Comparison of ENCODE assay signal across 17 cellular contexts in the genomic region with DNA sequence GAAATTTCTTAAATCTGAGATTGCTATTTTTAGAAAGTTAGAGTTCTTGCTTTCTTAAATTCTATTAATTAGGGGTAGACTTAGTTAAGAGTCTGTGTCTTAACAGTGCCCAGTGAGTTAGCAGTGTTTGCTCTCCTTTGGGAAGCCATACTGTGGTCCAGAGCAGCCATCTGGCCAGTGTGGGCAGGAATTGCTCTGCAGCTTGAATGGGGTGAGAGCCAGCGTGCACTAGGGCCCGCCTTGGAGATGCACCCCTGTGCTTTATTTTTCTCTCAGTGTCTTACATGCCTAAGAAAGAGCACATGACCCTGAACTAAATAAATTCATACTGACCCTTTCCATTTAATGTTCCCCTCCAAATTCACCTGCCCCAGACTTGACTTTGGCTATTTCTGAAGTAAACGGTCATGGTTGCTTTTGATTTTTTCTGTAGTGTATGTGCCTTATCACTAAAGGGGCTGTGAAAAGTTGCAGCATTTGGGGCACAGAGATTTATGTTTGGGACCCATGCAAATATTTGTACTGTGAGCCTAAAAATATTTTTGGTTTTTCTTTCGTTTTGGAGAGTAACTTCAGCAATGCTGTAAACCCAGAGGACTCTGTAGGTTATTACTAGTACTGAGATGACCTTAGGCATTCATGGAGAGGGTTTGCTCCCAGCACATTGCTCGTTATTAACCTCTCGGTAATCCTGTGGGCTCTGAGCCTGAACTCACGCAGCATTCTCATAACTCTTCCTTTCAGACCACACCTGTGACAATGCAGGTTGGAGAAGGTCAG. TPM values are rescaled to one million over a fixed set of nuclear protein-coding genes. Genes with fewer than 3 reads are reported as not detected.
DNase-seq lines count a peak whose midpoint lies in the region; ATAC-seq, FAIRE-seq and TF ChIP-seq lines count a peak whose summit lies in the region.
"Had no signal": no experiment of that assay in that cellular context is flagged by ENCODE, and none has a peak within 500 bp of the region (broad histone marks: within the 10 kb centered on the region; RNA-seq: fewer than 3 reads in every experiment).

No MANE protein-coding gene starts in this region.

- SMC1A ChIA-PET in GM12878 (lab: Charles Lee; ENCODE audit: uncharacterized antibody, unreplicated experiment) = interaction anchor here (0.6 to 1.4 kb wide), 7 partner anchors 9 to 69 kb away, joined by 3 to 5 read pairs (median 3); no protein-coding TSS in a partner anchor

- peak overlapping the region in 1 of 11 experiments; percentile 16; a peak in 1 of 22 replicates for H3K9ac ChIP-seq in BLaER1 treated with 17β-estradiol and CSF1 and Interleukin-3, amounts not matched to agents 10 nM and 100 nM
- H3K9ac ChIP-seq in GM12878 (ENCODE audit: control insufficient read depth, insufficient read depth, low read length) = peak overlapping the region; percentile 28; the same call in 1 of the 2 replicates

- DNase-seq in GM12865 (ENCODE audit: low read depth) (peak; percentile 47), GM12878 (ENCODE audit: low read depth, low spot score) (peak; percentile 31), NCI-H510A (lab: John Stamatoyannopoulos, UW) (no peak), head of caudate nucleus (no peak)
- no peak for DNase-seq in stimulated activated CD4-positive, alpha-beta T cell treated with anti-CD3 and anti-CD28 coated beads, Interleukin-2, amount 100 ng/mL, for 24 hours
- DNase-seq in NK-92 treated with Interleukin-12 subunit alpha and Interleukin-12 subunit beta, amount 100 ng/mL, for 24 hours (lab: John Stamatoyannopoulos, UW) = no peak
- DNase-seq: dermis blood vessel endothelial cell; DND-41; left colon; NCI-H1694 treated with DMSO at 0.1 percent for 48 hours; NCI-H524 treated with DMSO at 0.1 percent for 48 hours; stimulated activated CD4-positive, alpha-beta T cell treated with anti-CD3 and anti-CD28 coated beads, Interleukin-12 subunit alpha, Interleukin-12 subunit beta, amount 100 ng/mL, for 4 hours; thyroid gland had no signal

- RAD21 ChIA-PET in GM12878 (lab: Charles Lee; ENCODE audit: unreplicated experiment) = interaction anchor here (1.0 to 1.3 kb wide), 4 partner anchors 51 to 73 kb away, joined by 3 to 5 read pairs (median 4); no protein-coding TSS in a partner anchor

- POLR2A ChIA-PET in GM12878 (lab: Charles Lee) = interaction anchor here (0.6 to 1.7 kb wide), 3 partner anchors 12 to 231 kb away, joined by 3 to 4 read pairs (median 3); partner anchors contain the start of gene NFYC

- H3K79me2 ChIP-seq in GM12878 (ENCODE audit: control insufficient read depth, insufficient read depth, low read length) = peaks cover 7% of the 10 kb centered on the region; the same call in 1 of the 2 replicates

- no peaks in the 10 kb centered on the region for H3K9me3 ChIP-seq in BLaER1 treated with 17β-estradiol and CSF1 and Interleukin-3, amounts not matched to agents 10 nM and 100 nM (replicated peaks in 1 of 11)
- no peaks in the 10 kb centered on the region for H3K9me3 ChIP-seq in GM12878 (replicated peaks; ENCODE audit: control insufficient read depth, insufficient read depth, low read length)
- H3K9me3 ChIP-seq: thyroid gland had no signal

- H2AFZ ChIP-seq in GM12878 (ENCODE audit: control insufficient read depth, low read depth, low read length) = no peak overlapping the region

- H3K4me3 ChIP-seq in BLaER1 treated with 17β-estradiol and CSF1 and Interleukin-3, amounts not matched to agents 10 nM and 100 nM = no peak overlapping the region
- H3K4me3 ChIP-seq in GM12865 (ENCODE audit: low read depth, low read length) = peak overlapping the region; percentile 44
- peak overlapping the region; percentile 57 for H3K4me3 ChIP-seq in GM12878
- H3K4me3 ChIP-seq: thyroid gland had no signal

- intact Hi-C loops in GM12878 (cut with micrococcal nuclease; ENCODE audit: unreplicated experiment) = loop anchor here (5.0 kb wide), 1 partner anchor 65 kb away; no protein-coding TSS in a partner anchor
- intact Hi-C loops in head of caudate nucleus (cut with DNase I) = no loop called here

- in situ Hi-C loops in GM12878 (cut with MboI) = no loop called here

- CTCF ChIA-PET in GM12878 (lab: Yijun Ruan, JAX) = interaction anchor here (0.6 to 2.0 kb wide), 4 partner anchors 12 to 72 kb away, joined by 3 to 8 read pairs (median 4); no protein-coding TSS in a partner anchor

- no peak for TF ChIP-seq EP300 in GM12878 (IDR thresholded peaks at IDR 0.05; ENCODE audit: borderline replicate concordance in 1 of 2, control insufficient read depth in 1 of 2, low read depth in 2 of 2, low read length in 2 of 2)

- TF ChIP-seq RAD21 in GM12878 (IDR thresholded peaks at IDR 0.05; ENCODE audit: insufficient read depth, low read depth, low read length) = no peak

- no TSS peak for BruUV-seq in GM12878 (replicated peaks; lab: Mats Ljungman, UMichigan)

- peaks cover 0 to 31% (median 3%) of the 10 kb centered on the region in 11 experiments; a peak in 10 of 22 replicates for H4K20me1 ChIP-seq in BLaER1 treated with 17β-estradiol and CSF1 and Interleukin-3, amounts not matched to agents 10 nM and 100 nM
- H4K20me1 ChIP-seq in GM12878 (ENCODE audit: control insufficient read depth, insufficient read depth) = no peaks in the 10 kb centered on the region

- no peak for FAIRE-seq in GM12878 (lab: Jason Lieb, UNC)

- TF ChIP-seq CTCF in GM12865 (IDR thresholded peaks at IDR 0.05; ENCODE audit: insufficient read depth, low read depth, low read length, missing control alignments) = no peak
- no peak for TF ChIP-seq CTCF in GM12878 (IDR thresholded peaks at IDR 0.05 in 2 of 3, conservative IDR thresholded peaks at IDR 0.05 in 1 of 3; ENCODE audit: control insufficient read depth in 2 of 3, extremely low read depth in 1 of 3, insufficient read depth in 1 of 3, low read depth in 3 of 3, low read length in 3 of 3)

- WGBS in GM12878 (ENCODE audit: insufficient coverage, insufficient replicate concordance, low lambda C conversion rate, missing lambda C conversion rate) = 16% methylated on average over 7 of the region's 7 CpGs

- peaks cover 8 to 35% (median 29%) of the 10 kb centered on the region in 10 experiments for H3K4me1 ChIP-seq in BLaER1 treated with 17β-estradiol and CSF1 and Interleukin-3, amounts not matched to agents 10 nM and 100 nM
- peaks cover 42% of the 10 kb centered on the region for H3K4me1 ChIP-seq in GM12878 (ENCODE audit: control insufficient read depth, insufficient read depth, low read length)
- H3K4me1 ChIP-seq: thyroid gland had no signal

- TF ChIP-seq POLR2A in GM12878 (IDR thresholded peaks at IDR 0.05; ENCODE audit: low read depth, low read length) = no peak

- no peaks in the 10 kb centered on the region for H3K27me3 ChIP-seq in BLaER1 treated with 17β-estradiol and CSF1 and Interleukin-3, amounts not matched to agents 10 nM and 100 nM
- no peaks in the 10 kb centered on the region for H3K27me3 ChIP-seq in GM12878 (replicated peaks in 1 of 2; ENCODE audit: control insufficient read depth in 2 of 2, insufficient read depth in 2 of 2, low read length in 1 of 2)
- H3K27me3 ChIP-seq: thyroid gland had no signal

- H3K36me3 ChIP-seq in BLaER1 treated with 17β-estradiol and CSF1 and Interleukin-3, amounts not matched to agents 10 nM and 100 nM = peaks cover 86 to 99% (median 95%) of the 10 kb centered on the region in 11 experiments
- peaks cover 28 to 57% of the 10 kb centered on the region in 2 experiments for H3K36me3 ChIP-seq in GM12878 (ENCODE audit: control insufficient read depth in 2 of 2, insufficient read depth in 2 of 2, low read length in 1 of 2)

- peak overlapping the region in 2 of 11 experiments; percentile 35 to 57; a peak in 2 of 22 replicates for H3K27ac ChIP-seq in BLaER1 treated with 17β-estradiol and CSF1 and Interleukin-3, amounts not matched to agents 10 nM and 100 nM
- H3K27ac ChIP-seq in GM12878 (ENCODE audit: control insufficient read depth, insufficient read depth) = peak overlapping the region; percentile 76
- H3K27ac ChIP-seq: thyroid gland had no signal

- ATAC-seq in GM21737 (IDR thresholded peaks at IDR 0.05; ENCODE audit: unreplicated experiment) = peak; percentile 36
- peak; percentile 73 for ATAC-seq in GM12878
- ATAC-seq: activated CD4-positive, CD25-positive, alpha-beta regulatory T cell treated with anti-CD3 and anti-CD28 coated beads, Interleukin-2, amount 50 U/mL, for 24 hours; HCT116; left colon had no signal

- H3K4me2 ChIP-seq in BLaER1 treated with 17β-estradiol and CSF1 and Interleukin-3, amounts not matched to agents 10 nM and 100 nM = peak overlapping the region in 8 of 11 experiments; percentile 3 to 83 (median 48); a peak in 13 of 22 replicates
- peak overlapping the region; percentile 83 for H3K4me2 ChIP-seq in GM12878 (ENCODE audit: control insufficient read depth, insufficient read depth)

TF ChIP-seq in GM12878, 131 proteins besides CTCF, POLR2A, EP300 and RAD21 (continues in another document):
- TF ChIP-seq MEF2A (IDR thresholded peaks at IDR 0.05; ENCODE audit: insufficient read depth, low read depth, low read length) = 0 out of 2 replicates have a peak, but pooled peaks have one; percentile 26
- TF ChIP-seq, protein P1, sequence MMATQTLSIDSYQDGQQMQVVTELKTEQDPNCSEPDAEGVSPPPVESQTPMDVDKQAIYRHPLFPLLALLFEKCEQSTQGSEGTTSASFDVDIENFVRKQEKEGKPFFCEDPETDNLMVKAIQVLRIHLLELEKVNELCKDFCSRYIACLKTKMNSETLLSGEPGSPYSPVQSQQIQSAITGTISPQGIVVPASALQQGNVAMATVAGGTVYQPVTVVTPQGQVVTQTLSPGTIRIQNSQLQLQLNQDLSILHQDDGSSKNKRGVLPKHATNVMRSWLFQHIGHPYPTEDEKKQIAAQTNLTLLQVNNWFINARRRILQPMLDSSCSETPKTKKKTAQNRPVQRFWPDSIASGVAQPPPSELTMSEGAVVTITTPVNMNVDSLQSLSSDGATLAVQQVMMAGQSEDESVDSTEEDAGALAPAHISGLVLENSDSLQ (IDR thresholded peaks at IDR 0.05) = no peak
- TF ChIP-seq STAT1 (conservative IDR thresholded peaks at IDR 0.05) = no peak

RNA-seq across cellular contexts. Expression of gene KCNQ4, which starts 21.3 kb away (rescaled TPM):
- 6.3 and 8.8 TPM in 2 replicates for total RNA-seq in GM12878 (2013; cell fraction: nucleolus; rRNA removed)
- total RNA-seq in GM12878 (2014; rRNA removed) (under 0.01 and 0.11 TPM in 2 replicates), GM12878 (2014; rRNA removed; fragmentation: Illumina TruSeq; extraction: Trizol) (0.04 and 0.05 TPM in 2 replicates), GM12878 (2021) (0.18 and 0.21 TPM in 2 replicates)
- polyA plus RNA-seq in GM12878 (2011; ENCODE audit: low read depth) = 0.17 TPM
- polyA plus RNA-seq in GM12878 (2011; rRNA removed) (0.03 and 0.04 TPM in 2 replicates), GM12878 (2014; fragmentation: Illumina TruSeq; extraction: Trizol) (0.08 and 0.13 TPM in 2 replicates), GM12878 (2014; fragmentation: Nextera tagmentation; extraction: Ambion mirVana) (not detected), GM12878 (2014; rRNA removed) (0.10 and 0.30 TPM in 2 replicates), GM12878 (2016; fragmentation: Nextera tagmentation; extraction: Ambion mirVana) (under 1 TPM; 0.05 to 0.07 TPM)
- polyA plus RNA-seq in GM12878 (2011; cell fraction: cytosol; rRNA removed) = 0.03 and 0.08 TPM in 2 replicates
- 0.43 and 0.51 TPM in 2 replicates for polyA plus RNA-seq in GM12878 (2011; cell fraction: nucleus; rRNA removed)
- polyA plus RNA-seq in GM12878 (2012) = 0.28 and 0.51 TPM in 2 replicates
- 0.05 TPM in 1 of 2 replicates, not detected in the other for polyA minus RNA-seq in GM12878 (2011; rRNA and poly(A)+ RNA removed)
- not detected in 2 replicates for polyA minus RNA-seq in GM12878 (2011; cell fraction: cytosol; rRNA and poly(A)+ RNA removed)
- polyA minus RNA-seq in GM12878 (2011; cell fraction: nucleus; rRNA and poly(A)+ RNA removed) = 0.12 and 0.19 TPM in 2 replicates
- total RNA-seq: dermis blood vessel endothelial cell had no signal

Comparison
In these comparisons a context has a peak if more than half of its experiments do, and no peak if none do; other contexts are left out.
1. H3K4me3 ChIP-seq: peak in GM12865 (single experiment) and GM12878 (single experiment); none in BLaER1 treated with 17β-estradiol and CSF1 and Interleukin-3, amounts not matched to agents 10 nM and 100 nM (0 of 10).
2. DNase-seq: peak in GM12865 (single experiment) and GM12878 (single experiment); none in stimulated activated CD4-positive, alpha-beta T cell treated with anti-CD3 and anti-CD28 coated beads, Interleukin-2, amount 100 ng/mL, for 24 hours (0 of 2), NK-92 treated with Interleukin-12 subunit alpha and Interleukin-12 subunit beta, amount 100 ng/mL, for 24 hours (single experiment), NCI-H510A (single experiment) and head of caudate nucleus (0 of 42).